ENCODE assay signal across 24 cellular contexts in genomic region chr3:53489401-53490130, GRCh38. TPM values are rescaled to one million over a fixed set of nuclear protein-coding genes. Genes with fewer than 3 reads are reported as not detected.
DNase-seq lines count a peak whose midpoint lies in the region; ATAC-seq and TF ChIP-seq lines count a peak whose summit lies in the region.
"Had no signal": no experiment of that assay in that cellular context is flagged by ENCODE, and none has a peak within 500 bp of the region (broad histone marks: within the 10 kb centered on the region; RNA-seq: fewer than 3 reads in every experiment).

No MANE protein-coding gene starts in this region.

- no peaks in the 10 kb centered on the region for H3K9me3 ChIP-seq in hepatocyte (ENCODE audit: low read depth)
- H3K9me3 ChIP-seq: SK-N-SH had no signal

- H3K27ac ChIP-seq in hepatocyte = peak overlapping the region; percentile 59
- H3K27ac ChIP-seq: HL-60 had no signal

- peak overlapping the region; percentile 18 for H3K4me2 ChIP-seq in hepatocyte
- H3K4me2 ChIP-seq: SK-N-SH had no signal

- no peaks in the 10 kb centered on the region for H3K36me3 Mint-ChIP-seq in stimulated activated effector memory CD8-positive, alpha-beta T cell treated with anti-CD3 and anti-CD28 coated beads, Interleukin-12 subunit alpha, Interleukin-12 subunit beta, amount 100 ng/mL, for 72 hours
- H3K36me3 Mint-ChIP-seq: CD8-positive, alpha-beta memory T cell had no signal

- peak; percentile 5 for DNase-seq in NCI-H146 (lab: John Stamatoyannopoulos, UW)
- DNase-seq in NCI-H146 treated with DMSO at 0.1 percent for 48 hours (lab: John Stamatoyannopoulos, UW; ENCODE audit: unreplicated experiment) = no peak
- DNase-seq in NCI-H2227 treated with DMSO at 0.1 percent for 48 hours (lab: John Stamatoyannopoulos, UW) = peak; percentile 70
- peak; percentile 33 for DNase-seq in hepatocyte (ENCODE audit: low spot score)
- DNase-seq in stimulated activated effector memory CD8-positive, alpha-beta T cell treated with anti-CD3 and anti-CD28 coated beads, Interleukin-12 subunit alpha, Interleukin-12 subunit beta, amount 100 ng/mL, for 72 hours (ENCODE audit: low spot score in 2 of 2) = no peak
- no peak for DNase-seq in COLO668 (lab: John Stamatoyannopoulos, UW; ENCODE audit: unreplicated experiment)
- DNase-seq in nucleus accumbens (lab: John Stamatoyannopoulos, UW) = no peak
- DNase-seq: 8988T; AML-193; C1 segment of cervical spinal cord; CD8-positive, alpha-beta memory T cell; EL; GF-D8; KG1; NCI-H1092 treated with DMSO at 0.1 percent for 48 hours; NCI-H1694 treated with DMSO at 0.1 percent for 48 hours; NCI-H226; NCI-H510A treated with DMSO at 0.1 percent for 48 hours; NCI-H82; SIG-M5; SK-N-SH had no signal

- no peaks in the 10 kb centered on the region for H3K79me2 ChIP-seq in hepatocyte

- ATAC-seq in stimulated activated effector memory CD8-positive, alpha-beta T cell treated with anti-CD3 and anti-CD28 coated beads, Interleukin-12 subunit alpha, Interleukin-12 subunit beta, amount 100 ng/mL, for 72 hours = peak; percentile 26
- ATAC-seq in HG02938 (IDR thresholded peaks at IDR 0.05; ENCODE audit: unreplicated experiment) = no peak
- ATAC-seq: Panc1 had no signal

- H3K4me1 Mint-ChIP-seq in stimulated activated effector memory CD8-positive, alpha-beta T cell treated with anti-CD3 and anti-CD28 coated beads, Interleukin-12 subunit alpha, Interleukin-12 subunit beta, amount 100 ng/mL, for 72 hours = no peaks in the 10 kb centered on the region

- no peak overlapping the region for H3K4me3 Mint-ChIP-seq in stimulated activated effector memory CD8-positive, alpha-beta T cell treated with anti-CD3 and anti-CD28 coated beads, Interleukin-12 subunit alpha, Interleukin-12 subunit beta, amount 100 ng/mL, for 72 hours
- H3K4me3 Mint-ChIP-seq: CD8-positive, alpha-beta memory T cell had no signal

- H4K20me1 ChIP-seq in hepatocyte (ENCODE audit: insufficient read depth, poor library complexity, severe bottlenecking) = no peaks in the 10 kb centered on the region

- WGBS in hepatocyte (ENCODE audit: low lambda C conversion rate, missing lambda C conversion rate) = 49% methylated on average over 4 of the region's 4 CpGs

- H3K9me3 Mint-ChIP-seq in stimulated activated effector memory CD8-positive, alpha-beta T cell treated with anti-CD3 and anti-CD28 coated beads, Interleukin-12 subunit alpha, Interleukin-12 subunit beta, amount 100 ng/mL, for 72 hours = no peaks in the 10 kb centered on the region
- H3K9me3 Mint-ChIP-seq: CD8-positive, alpha-beta memory T cell had no signal

- no peak overlapping the region for H3K27ac Mint-ChIP-seq in stimulated activated effector memory CD8-positive, alpha-beta T cell treated with anti-CD3 and anti-CD28 coated beads, Interleukin-12 subunit alpha, Interleukin-12 subunit beta, amount 100 ng/mL, for 72 hours

- H3K36me3 ChIP-seq in hepatocyte (replicated peaks; ENCODE audit: insufficient read depth, low read depth) = no peaks in the 10 kb centered on the region

- H3K27me3 ChIP-seq in hepatocyte = no peaks in the 10 kb centered on the region

- H3K4me1 ChIP-seq in hepatocyte (ENCODE audit: insufficient read depth) = peaks cover 28% of the 10 kb centered on the region

- H2AFZ ChIP-seq in hepatocyte = no peak overlapping the region

- no peaks in the 10 kb centered on the region for H3K9me2 ChIP-seq in hepatocyte (replicated peaks; ENCODE audit: insufficient read depth)
- H3K9me2 ChIP-seq: SK-N-SH had no signal

- no peak overlapping the region for H3K4me3 ChIP-seq in hepatocyte

- no peak for TF ChIP-seq CTCF in hepatocyte (IDR thresholded peaks at IDR 0.05; ENCODE audit: poor library complexity)

RNA-seq across cellular contexts. Expression of gene CACNA1D, which starts 4.8 kb away (rescaled TPM):
- 27.8 and 30.1 TPM in 2 replicates for total RNA-seq in hepatocyte
- polyA plus RNA-seq in hepatocyte = 5.2 and 8.9 TPM in 2 replicates

Comparison
In these comparisons a context has a peak if more than half of its experiments do, and no peak if none do; other contexts are left out.
1. DNase-seq: peak in NCI-H146 (single experiment), NCI-H2227 treated with DMSO at 0.1 percent for 48 hours (single experiment) and hepatocyte (single experiment); none in NCI-H146 treated with DMSO at 0.1 percent for 48 hours (single experiment), stimulated activated effector memory CD8-positive, alpha-beta T cell treated with anti-CD3 and anti-CD28 coated beads, Interleukin-12 subunit alpha, Interleukin-12 subunit beta, amount 100 ng/mL, for 72 hours (0 of 2), COLO668 (single experiment) and nucleus accumbens (0 of 56).